In genomic region chr12:132740652-132741051, GRCh38 we compare ENCODE assay signal across 18 cellular contexts. TPM values are rescaled to one million over a fixed set of nuclear protein-coding genes. Genes with fewer than 3 reads are reported as not detected.
A peak's percentile ranks its signal among the peaks of the same experiment; 100 is the strongest.
DNase-seq lines count a peak whose midpoint lies in the region; ATAC-seq and TF ChIP-seq lines count a peak whose summit lies in the region.
"Had no signal": no experiment of that assay in that cellular context is flagged by ENCODE, and none has a peak within 500 bp of the region (broad histone marks: within the 10 kb centered on the region; RNA-seq: fewer than 3 reads in every experiment).

No MANE protein-coding gene starts in this region.

- 58% methylated on average over 11 of the region's 11 CpGs for WGBS in right cardiac atrium
- 92 to 96% (median 94%) methylated on average over 11 of the region's 11 CpGs for WGBS in spleen, 5 donors

- no peak overlapping the region for H3K4me3 Mint-ChIP-seq in T-helper 17 cell
- H3K4me3 Mint-ChIP-seq in stimulated activated effector memory CD8-positive, alpha-beta T cell treated with anti-CD3 and anti-CD28 coated beads, Interleukin-12 subunit alpha, Interleukin-12 subunit beta, amount 100 ng/mL, for 72 hours = no peak overlapping the region

- H3K27ac ChIP-seq in right cardiac atrium (ENCODE audit: low read length) (peak overlapping the region; percentile 43), spleen (no peak overlapping the region)
- H3K27ac ChIP-seq: SJCRH30 had no signal

- peaks cover 7 to 100% (median 97%) of the 10 kb centered on the region in 6 donors for H3K36me3 ChIP-seq in spleen

- H3K27me3 ChIP-seq in right cardiac atrium (ENCODE audit: control insufficient read depth, insufficient read depth) = no peaks in the 10 kb centered on the region
- no peaks in the 10 kb centered on the region for H3K27me3 ChIP-seq in spleen (replicated peaks in 1 of 7)
- H3K27me3 ChIP-seq: SJCRH30 had no signal

- H3K9me3 ChIP-seq in T-helper 17 cell (ENCODE audit: control insufficient read depth, low read length, poor library complexity, severe bottlenecking) (no peaks in the 10 kb centered on the region), right cardiac atrium (ENCODE audit: control insufficient read depth, low read length) (no peaks in the 10 kb centered on the region), spleen (no peaks in the 10 kb centered on the region)

- TF ChIP-seq CTCF in spleen (IDR thresholded peaks at IDR 0.05 in 8 of 11, conservative IDR thresholded peaks at IDR 0.05 in 3 of 11) = no peak

- peaks cover 8% of the 10 kb centered on the region for H3K36me3 Mint-ChIP-seq in T-helper 17 cell (ENCODE audit: low read depth)
- peaks cover 100% of the 10 kb centered on the region for H3K36me3 Mint-ChIP-seq in stimulated activated effector memory CD8-positive, alpha-beta T cell treated with anti-CD3 and anti-CD28 coated beads, Interleukin-12 subunit alpha, Interleukin-12 subunit beta, amount 100 ng/mL, for 72 hours

- no peaks in the 10 kb centered on the region for H3K9me3 Mint-ChIP-seq in stimulated activated effector memory CD8-positive, alpha-beta T cell treated with anti-CD3 and anti-CD28 coated beads, Interleukin-12 subunit alpha, Interleukin-12 subunit beta, amount 100 ng/mL, for 72 hours

- peak overlapping the region; percentile 39 for H3K27ac Mint-ChIP-seq in T-helper 17 cell
- H3K27ac Mint-ChIP-seq in stimulated activated effector memory CD8-positive, alpha-beta T cell treated with anti-CD3 and anti-CD28 coated beads, Interleukin-12 subunit alpha, Interleukin-12 subunit beta, amount 100 ng/mL, for 72 hours = peak overlapping the region; percentile 48

- no peaks in the 10 kb centered on the region for H3K27me3 Mint-ChIP-seq in T-helper 17 cell

- H3K4me1 ChIP-seq in right cardiac atrium (ENCODE audit: control insufficient read depth, insufficient read depth, low read length) (no peaks in the 10 kb centered on the region), spleen (no peaks in the 10 kb centered on the region)
- H3K4me1 ChIP-seq: SJCRH30 had no signal

- H3K4me1 Mint-ChIP-seq in T-helper 17 cell = peaks cover 8% of the 10 kb centered on the region
- peaks cover 23% of the 10 kb centered on the region for H3K4me1 Mint-ChIP-seq in stimulated activated effector memory CD8-positive, alpha-beta T cell treated with anti-CD3 and anti-CD28 coated beads, Interleukin-12 subunit alpha, Interleukin-12 subunit beta, amount 100 ng/mL, for 72 hours

- intact Hi-C loops in Right ventricle myocardium superior (cut with DNase I) = no loop called here
- intact Hi-C loops in right cardiac atrium (cut with DNase I) = no loop called here
- intact Hi-C loops in spleen (cut with DNase I; ENCODE audit: low total_unique reads) = no loop called here
- intact Hi-C loops in sciatic nerve (cut with DNase I) = no loop called here

- ATAC-seq in T-helper 17 cell (no peak), Right ventricle myocardium superior (ENCODE audit: poor library complexity) (peak; percentile 77), right cardiac atrium (peak; percentile 39 to 49), sciatic nerve (no peak)
- no peak for ATAC-seq in stimulated activated effector memory CD8-positive, alpha-beta T cell treated with anti-CD3 and anti-CD28 coated beads, Interleukin-12 subunit alpha, Interleukin-12 subunit beta, amount 100 ng/mL, for 72 hours

- H3K4me3 ChIP-seq in right cardiac atrium (ENCODE audit: low read length) (no peak overlapping the region), spleen (no peak overlapping the region)
- H3K4me3 ChIP-seq: SJCRH30 had no signal

- TF ChIP-seq POLR2A in spleen (IDR thresholded peaks at IDR 0.05) = no peak

- DNase-seq in T-helper 17 cell (no peak), Right ventricle myocardium superior (no peak), right cardiac atrium (peak in 1 of 3 donors; percentile 55), NCI-H1436 (lab: John Stamatoyannopoulos, UW) (no peak), spleen (no peak), sciatic nerve (ENCODE audit: low spot score) (no peak)
- no peak for DNase-seq in stimulated activated effector memory CD8-positive, alpha-beta T cell treated with anti-CD3 and anti-CD28 coated beads, Interleukin-12 subunit alpha, Interleukin-12 subunit beta, amount 100 ng/mL, for 72 hours (ENCODE audit: low spot score in 2 of 2)
- DNase-seq: C1 segment of cervical spinal cord, DMS79 treated with DMSO at 0.1 percent for 48 hours, KG1, MV-4-11, NCI-H187 treated with DMSO at 0.1 percent for 48 hours, NCI-H226, NCI-H524, NCI-H82, OCI-M1, RPMI8226, SJCRH30 had no signal

RNA-seq across cellular contexts. Expression of gene ANKLE2, which starts 21.0 kb away (rescaled TPM):
- total RNA-seq in T-helper 17 cell (10 to 100 TPM; 82.4 to 84.2 TPM), Right ventricle myocardium superior (25.6 TPM), right cardiac atrium (10 to 100 TPM; 24.8 to 34.1 (median 26.6) TPM), spleen (10 to 100 TPM; 60.4 to 86.5 (median 82.3) TPM), sciatic nerve (55.9 TPM)
- polyA plus RNA-seq in right cardiac atrium (17.7 TPM), spleen (10 to 100 TPM; 25.7 to 48.5 (median 40.4) TPM)

RNA-seq across cellular contexts. Expression of gene PGAM5, which starts 30.0 kb away (rescaled TPM):
- total RNA-seq in T-helper 17 cell = 10 to 100 TPM; 19.6 to 23.8 TPM
- 32.6 TPM for total RNA-seq in Right ventricle myocardium superior
- total RNA-seq in right cardiac atrium = 10 to 100 TPM; 21.2 to 24.0 (median 23.2) TPM
- 15.1 TPM for polyA plus RNA-seq in right cardiac atrium
- total RNA-seq in spleen = 10 to 100 TPM; 19.4 to 28.8 (median 21.7) TPM
- polyA plus RNA-seq in spleen = 10 to 100 TPM in 2 of 3 donors, 1 to 10 TPM in 1; 8.2 to 24.0 (median 14.1) TPM
- 12.1 TPM for total RNA-seq in sciatic nerve

RNA-seq across cellular contexts. Expression of gene PXMP2, which starts 53.3 kb away (rescaled TPM):
- total RNA-seq in T-helper 17 cell (1 to 10 TPM; 3.0 to 3.1 TPM), Right ventricle myocardium superior (54.9 TPM), right cardiac atrium (10 to 100 TPM; 21.6 to 40.1 (median 36.3) TPM), spleen (10 to 100 TPM in 4 of 7 donors, 1 to 10 TPM in 3; 8.4 to 19.6 (median 10.0) TPM), sciatic nerve (18.3 TPM)
- polyA plus RNA-seq in right cardiac atrium (36.8 TPM), spleen (10 to 100 TPM in 1 of 3 donors, 1 to 10 TPM in 2; 3.3 to 11.3 (median 7.7) TPM)

RNA-seq across cellular contexts. Expression of gene POLE, which starts 53.5 kb away (rescaled TPM):
- total RNA-seq in T-helper 17 cell (10 to 100 TPM; 50.4 to 54.7 TPM), Right ventricle myocardium superior (10.3 TPM), right cardiac atrium (10 to 100 TPM; 13.0 to 22.1 (median 15.8) TPM), spleen (100 to 1,000 TPM in 3 of 7 donors, 10 to 100 TPM in 4; 70.1 to 122 (median 99.6) TPM), sciatic nerve (39.2 TPM)
- polyA plus RNA-seq in right cardiac atrium (10.6 TPM), spleen (10 to 100 TPM; 18.1 to 37.6 (median 30.4) TPM)

Comparison
In these comparisons a context has a peak if more than half of its experiments do, and no peak if none do; other contexts are left out.
1. ATAC-seq: peak in Right ventricle myocardium superior (single experiment) and right cardiac atrium (2 of 2); none in T-helper 17 cell (single experiment), stimulated activated effector memory CD8-positive, alpha-beta T cell treated with anti-CD3 and anti-CD28 coated beads, Interleukin-12 subunit alpha, Interleukin-12 subunit beta, amount 100 ng/mL, for 72 hours (single experiment) and sciatic nerve (single experiment).